8 cellular contexts compared by ENCODE assay signal in the genomic region with DNA sequence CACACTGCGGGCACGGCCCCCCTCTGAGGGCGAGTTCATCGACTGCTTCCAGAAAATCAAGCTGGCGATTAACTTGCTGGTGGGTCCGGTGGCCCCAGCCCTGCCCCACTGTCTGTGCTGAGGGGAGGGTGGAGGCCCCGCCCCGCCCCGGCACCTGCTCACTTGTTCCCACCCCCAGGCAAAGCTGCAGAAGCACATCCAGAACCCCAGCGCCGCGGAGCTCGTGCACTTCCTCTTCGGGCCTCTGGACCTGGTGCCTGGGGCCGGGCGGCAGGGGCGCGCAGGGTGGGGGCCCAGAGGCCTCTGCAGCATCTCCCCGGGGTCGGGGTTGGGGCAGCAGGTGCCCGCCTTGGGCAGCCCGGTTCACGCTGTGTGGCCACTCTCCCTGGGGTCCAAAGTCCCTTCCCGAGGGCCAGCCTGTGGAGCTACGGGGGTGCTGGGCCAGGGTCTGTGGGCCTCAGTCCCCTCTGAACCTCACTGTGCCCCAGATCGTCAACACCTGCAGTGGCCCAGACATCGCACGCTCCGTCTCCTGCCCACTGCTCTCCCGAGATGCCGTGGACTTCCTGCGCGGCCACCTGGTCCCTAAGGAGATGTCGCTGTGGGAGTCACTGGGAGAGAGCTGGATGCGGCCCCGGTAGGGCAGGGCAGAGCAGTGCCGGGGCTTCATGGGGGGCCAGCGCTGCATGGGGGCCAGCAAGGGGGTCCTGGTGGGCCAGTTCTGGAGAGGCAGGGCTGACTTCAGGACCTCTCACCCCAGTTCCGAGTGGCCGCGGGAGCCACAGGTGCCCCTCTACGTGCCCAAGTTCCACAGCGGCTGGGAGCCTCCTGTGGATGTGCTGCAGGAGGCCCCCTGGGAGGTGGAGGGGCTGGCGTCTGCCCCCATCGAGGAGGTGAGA. TPM values are rescaled to one million over a fixed set of nuclear protein-coding genes. Genes with fewer than 3 reads are reported as not detected.
A peak's percentile ranks its signal among the peaks of the same experiment; 100 is the strongest.
DNase-seq lines count a peak whose midpoint lies in the region; TF ChIP-seq lines count a peak whose summit lies in the region.

No MANE protein-coding gene starts in this region.

- H2BK12ac ChIP-seq in neuronal stem cell (ENCODE audit: low read length): peak overlapping the region; percentile 84

- DNase-seq in GM10266 (ENCODE audit: extremely low spot score) (peak; percentile 69), NCI-H146 (lab: John Stamatoyannopoulos, UW) (peak; percentile 82), neuronal stem cell (ENCODE audit: low spot score) (no peak), KG1 (lab: John Stamatoyannopoulos, UW) (no peak), caudate nucleus (lab: John Stamatoyannopoulos, UW) (no peak), prostate gland (ENCODE audit: low spot score) (no peak), HT-29 (ENCODE audit: low spot score) (no peak)
- peak; percentile 55 for DNase-seq in activated CD8-positive, alpha-beta memory T cell treated with anti-CD3 and anti-CD28 coated beads, Interleukin-2, amount 50 U/mL, for 4 hours

- TF ChIP-seq CTCF in GM10266 (IDR thresholded peaks at IDR 0.05; ENCODE audit: control insufficient read depth, insufficient read depth, low read depth, missing control alignments) (no peak), prostate gland (IDR thresholded peaks at IDR 0.05) (no peak)

- H3K23ac ChIP-seq in neuronal stem cell (ENCODE audit: low read depth, low read length, poor library complexity): peak overlapping the region; percentile 93

- no CpG with 5 or more reads among the region's 45 CpGs for WGBS in neuronal stem cell (ENCODE audit: extremely low coverage in 2 of 2, insufficient read length in 2 of 2, insufficient replicate concordance in 1 of 2), 2 donors
- WGBS in prostate gland: 61% methylated on average over 37 of the region's 45 CpGs

- H3K27me3 ChIP-seq in neuronal stem cell (ENCODE audit: control insufficient read depth in 3 of 3, insufficient read depth in 3 of 3, low read depth in 1 of 3, low read length in 3 of 3) (peaks cover 6 to 74% (median 48%) of the 10 kb centered on the region in 3 experiments), prostate gland (replicated peaks; ENCODE audit: insufficient read depth) (no peaks in the 10 kb centered on the region)

- H3K4me3 ChIP-seq in neuronal stem cell (ENCODE audit: low read length in 2 of 2) (no peak overlapping the region), prostate gland (no peak overlapping the region)

- H3K36me3 ChIP-seq in neuronal stem cell (replicated peaks in 1 of 2; ENCODE audit: control insufficient read depth in 2 of 2, insufficient read depth in 2 of 2, low read length in 2 of 2) (no peaks in the 10 kb centered on the region), prostate gland (no peaks in the 10 kb centered on the region)

- peaks cover 3 to 11% of the 10 kb centered on the region in 2 donors for H3K4me1 ChIP-seq in neuronal stem cell (ENCODE audit: control insufficient read depth in 2 of 2, insufficient read depth in 1 of 2, low read depth in 1 of 2, low read length in 2 of 2)
- H3K4me1 ChIP-seq in prostate gland (replicated peaks): peaks cover 13% of the 10 kb centered on the region

- no peak overlapping the region for H2BK120ac ChIP-seq in neuronal stem cell (ENCODE audit: low read depth, low read length)

- TF ChIP-seq POLR2A in prostate gland (IDR thresholded peaks at IDR 0.05): no peak

- peak overlapping the region; percentile 58 for H2BK15ac ChIP-seq in neuronal stem cell (ENCODE audit: low read length)

- H3K27ac ChIP-seq in neuronal stem cell (replicated peaks; ENCODE audit: low read length): no peak overlapping the region
- no peak overlapping the region for H3K27ac ChIP-seq in caudate nucleus (ENCODE audit: low read depth, low read length)
- H3K27ac ChIP-seq in prostate gland: no peak overlapping the region

- H2AFZ ChIP-seq in neuronal stem cell (ENCODE audit: low read length): no peak overlapping the region

- no peak overlapping the region for H2BK5ac ChIP-seq in neuronal stem cell (ENCODE audit: low read length)

- H3K4me2 ChIP-seq in neuronal stem cell (ENCODE audit: insufficient read depth, low read length, poor library complexity, severe bottlenecking): no peak overlapping the region

- peak overlapping the region; percentile 38 for H3K14ac ChIP-seq in neuronal stem cell (ENCODE audit: low read length)

- peak overlapping the region; percentile 30 for H4K91ac ChIP-seq in neuronal stem cell (ENCODE audit: low read depth, low read length, poor library complexity)

- H3K9ac ChIP-seq in neuronal stem cell (ENCODE audit: low read depth, low read length, poor library complexity): no peak overlapping the region

- intact Hi-C loops in prostate gland (cut with DNase I): loop anchor here (2.0 kb wide), 1 partner anchor 165 kb away; no protein-coding TSS in a partner anchor

- H3K79me1 ChIP-seq in neuronal stem cell (ENCODE audit: low read depth, low read length): no peaks in the 10 kb centered on the region

- H2AK5ac ChIP-seq in neuronal stem cell (ENCODE audit: low read depth, low read length): peak overlapping the region; percentile 97

- H3K18ac ChIP-seq in neuronal stem cell (ENCODE audit: low read length): peak overlapping the region; percentile 83

- no peaks in the 10 kb centered on the region for H3K9me3 ChIP-seq in neuronal stem cell (replicated peaks in 1 of 2; ENCODE audit: control insufficient read depth in 2 of 2, insufficient read depth in 1 of 2, low read depth in 1 of 2, low read length in 2 of 2)
- H3K9me3 ChIP-seq in prostate gland: no peaks in the 10 kb centered on the region

- peak overlapping the region; percentile 53 for H3K4ac ChIP-seq in neuronal stem cell (ENCODE audit: low read length)

- no peak overlapping the region for H4K8ac ChIP-seq in neuronal stem cell (ENCODE audit: low read depth, low read length)

RNA-seq across cellular contexts. Expression of a gene that starts 16.1 kb away (rescaled TPM):
- polyA plus RNA-seq in neuronal stem cell (2013, experiment 1 of 2): 6.7 TPM
- 6.7 TPM for polyA plus RNA-seq in neuronal stem cell (2013, experiment 2 of 2)
- 100 to 1,000 TPM in 1 of 2 donors, 10 to 100 TPM in 1; 92.1 to 114 TPM for total RNA-seq in prostate gland
- 473 and 503 TPM in 2 replicates for total RNA-seq in HT-29 (2014; rRNA removed; shearing (Covaris generic))

RNA-seq across cellular contexts. Expression of a gene that starts 25.1 kb away (rescaled TPM):
- 111 TPM for polyA plus RNA-seq in neuronal stem cell (2013, experiment 1 of 2)
- 112 TPM for polyA plus RNA-seq in neuronal stem cell (2013, experiment 2 of 2)
- 100 to 1,000 TPM; 124 to 285 TPM for total RNA-seq in prostate gland
- total RNA-seq in HT-29 (2014; rRNA removed; shearing (Covaris generic)): 669 and 686 TPM in 2 replicates

RNA-seq across cellular contexts. Expression of a gene that starts 26.5 kb away (rescaled TPM):
- 20.9 TPM for polyA plus RNA-seq in neuronal stem cell (2013, experiment 1 of 2)
- polyA plus RNA-seq in neuronal stem cell (2013, experiment 2 of 2): 21.7 TPM
- total RNA-seq in prostate gland: 10 to 100 TPM; 66.0 to 70.9 TPM
- 73.6 and 76.8 TPM in 2 replicates for total RNA-seq in HT-29 (2014; rRNA removed; shearing (Covaris generic))

RNA-seq across cellular contexts. Expression of a gene that starts 27.1 kb away (rescaled TPM):
- polyA plus RNA-seq in neuronal stem cell (2013, experiment 1 of 2): 37.2 TPM
- 37.3 TPM for polyA plus RNA-seq in neuronal stem cell (2013, experiment 2 of 2)
- total RNA-seq in prostate gland: 100 to 1,000 TPM in 1 of 2 donors, 10 to 100 TPM in 1; 53.5 to 102 TPM
- 77.8 and 139 TPM in 2 replicates for total RNA-seq in HT-29 (2014; rRNA removed; shearing (Covaris generic))

RNA-seq across cellular contexts. Expression of a gene that starts 55.1 kb away (rescaled TPM):
- 45.2 TPM for polyA plus RNA-seq in neuronal stem cell (2013, experiment 1 of 2)
- polyA plus RNA-seq in neuronal stem cell (2013, experiment 2 of 2): 42.6 TPM
- 10 to 100 TPM; 29.9 to 72.3 TPM for total RNA-seq in prostate gland
- total RNA-seq in HT-29 (2014; rRNA removed; shearing (Covaris generic)): 128 and 132 TPM in 2 replicates

Comparison
In these comparisons a context has a peak if more than half of its experiments do, and no peak if none do; other contexts are left out.
1. DNase-seq: peak in GM10266 (single experiment), NCI-H146 (single experiment) and activated CD8-positive, alpha-beta memory T cell treated with anti-CD3 and anti-CD28 coated beads, Interleukin-2, amount 50 U/mL, for 4 hours (single experiment); none in neuronal stem cell (single experiment), KG1 (single experiment), caudate nucleus (0 of 61), prostate gland (single experiment) and HT-29 (single experiment).